Comparison of ENCODE assay signal across 8 cellular contexts in the genomic region with DNA sequence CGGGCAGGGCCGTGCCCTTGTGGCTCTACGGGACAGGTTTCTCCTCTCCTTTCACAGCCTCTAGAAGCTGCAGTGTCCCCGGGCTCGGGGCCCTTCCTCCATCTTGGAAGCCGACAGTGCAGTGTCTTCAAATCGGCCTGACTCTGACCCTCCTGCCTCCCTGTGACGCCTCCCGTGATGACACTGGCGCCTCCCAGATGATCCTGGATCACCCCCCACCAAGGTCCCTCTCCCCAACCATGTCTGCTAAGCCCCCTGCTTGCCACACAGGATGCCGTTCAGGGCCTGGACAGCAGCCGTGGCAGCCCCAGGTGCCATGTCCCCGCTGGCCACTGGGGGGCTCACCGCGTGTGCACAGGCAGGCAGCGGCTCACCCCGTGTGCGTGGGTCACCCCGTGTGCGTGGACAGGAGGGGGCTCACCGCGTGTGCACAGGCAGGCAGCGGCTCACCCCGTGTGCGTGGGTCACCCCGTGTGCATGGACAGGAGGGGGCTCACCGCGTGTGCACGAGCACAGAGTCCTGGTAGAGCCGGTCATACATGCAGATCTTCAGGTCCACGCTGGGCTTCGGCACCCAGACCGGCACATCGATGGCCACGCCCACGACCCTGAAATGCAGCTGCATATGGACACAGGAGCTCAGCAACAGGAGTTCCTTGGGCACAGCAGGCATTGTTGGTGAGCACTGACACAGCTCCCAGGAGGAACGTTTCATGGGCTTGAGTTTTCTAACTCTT. TPM values are rescaled to one million over a fixed set of nuclear protein-coding genes. Genes with fewer than 3 reads are reported as not detected.
A peak's percentile ranks its signal among the peaks of the same experiment; 100 is the strongest.
DNase-seq lines count a peak whose midpoint lies in the region; ATAC-seq lines count a peak whose summit lies in the region.

No MANE protein-coding gene starts in this region.

- peak; percentile 48 for DNase-seq in DMS114 treated with DMSO at 0.1 percent for 48 hours (lab: John Stamatoyannopoulos, UW; ENCODE audit: unreplicated experiment)
- peak; percentile 14 for DNase-seq in LHCN-M2 (ENCODE audit: low read depth)
- DNase-seq in UCSD-AML1 (lab: John Stamatoyannopoulos, UW; ENCODE audit: unreplicated experiment), result peak; percentile 59
- DNase-seq in T47D (ENCODE audit: low read depth in 1 of 2, low spot score in 1 of 2), result peak; percentile 51 to 57
- peak; percentile 48 for DNase-seq in kidney tubule cell (ENCODE audit: low spot score)
- DNase-seq in stimulated activated CD4-positive, alpha-beta T cell treated with anti-CD3 and anti-CD28 coated beads, Interleukin-4, amount 100 ng/mL, for 48 hours (ENCODE audit: low read depth in 2 of 2), result peak; percentile 40 to 54
- no peak for DNase-seq in KG1 (lab: John Stamatoyannopoulos, UW)

- no peak for ATAC-seq in HG03432 (IDR thresholded peaks at IDR 0.05; ENCODE audit: unreplicated experiment)

- in situ Hi-C loops in T47D (cut with HindIII; ENCODE audit: low pct_unique_long_range_greater_than_20kb, low sequenced_read_pairs), result no loop called here

RNA-seq across cellular contexts. Expression of a gene that starts 24.9 kb away (rescaled TPM):
- 0.52 and 0.64 TPM in 2 replicates for total RNA-seq in LHCN-M2 (2014; rRNA removed)
- polyA plus RNA-seq in LHCN-M2 (2012), result 0.12 TPM

RNA-seq across cellular contexts. Expression of a gene that starts 28.9 kb away (rescaled TPM):
- total RNA-seq in LHCN-M2 (2014; rRNA removed), result 0.11 TPM in 1 of 2 replicates, not detected in the other
- polyA plus RNA-seq in LHCN-M2 (2012), result 0.11 TPM

RNA-seq across cellular contexts. Expression of a gene that starts 53.1 kb away (rescaled TPM):
- 81.9 and 99.8 TPM in 2 replicates for total RNA-seq in LHCN-M2 (2014; rRNA removed)
- 470 TPM for polyA plus RNA-seq in LHCN-M2 (2012)

RNA-seq across cellular contexts. Expression of a gene that starts 59.6 kb away (rescaled TPM):
- total RNA-seq in LHCN-M2 (2014; rRNA removed), result not detected in 2 replicates
- polyA plus RNA-seq in LHCN-M2 (2012), result not detected
